12 cellular contexts compared by ENCODE assay signal in genomic region chr2:196293751-196294486, GRCh38.
DNase-seq lines count a peak whose midpoint lies in the region; ATAC-seq and TF ChIP-seq lines count a peak whose summit lies in the region.
"Had no signal": no experiment of that assay in that cellular context is flagged by ENCODE, and none has a peak within 500 bp of the region (broad histone marks: within the 10 kb centered on the region; RNA-seq: fewer than 3 reads in every experiment).

No MANE protein-coding gene starts in this region.

- no peaks in the 10 kb centered on the region for H3K36me3 Mint-ChIP-seq in activated naive CD8-positive, alpha-beta T cell treated with anti-CD3 and anti-CD28 coated beads, Interleukin-2, amount 50 U/mL, for 24 hours (ENCODE audit: low read depth)

- H3K4me3 ChIP-seq in left ventricle myocardium inferior (no peak overlapping the region), adipocyte (ENCODE audit: low read length) (peak overlapping the region; percentile 21)
- H3K4me3 ChIP-seq: coronary artery, GM12878 had no signal

- peaks cover 26% of the 10 kb centered on the region for H3K4me1 Mint-ChIP-seq in activated naive CD8-positive, alpha-beta T cell treated with anti-CD3 and anti-CD28 coated beads, Interleukin-2, amount 50 U/mL, for 24 hours

- no peak for DNase-seq in left ventricle myocardium inferior
- no peak for DNase-seq in left ventricle myocardium superior
- DNase-seq in adipocyte (ENCODE audit: low read depth) = peak; percentile 91
- DNase-seq in foreskin melanocyte = peak; percentile 84
- no peak for DNase-seq in activated naive CD8-positive, alpha-beta T cell treated with anti-CD3 and anti-CD28 coated beads, Interleukin-2, amount 50 U/mL, for 24 hours
- no peak for DNase-seq in substantia nigra (lab: John Stamatoyannopoulos, UW)
- DNase-seq: islet precursor cell, NCI-H187 treated with DMSO at 0.1 percent for 48 hours had no signal

- H3K27ac ChIP-seq in left ventricle myocardium inferior (replicated peaks) (peak overlapping the region; percentile 27), substantia nigra (ENCODE audit: low read depth, low read length, poor library complexity, severe bottlenecking) (no peak overlapping the region)

- H3K4me1 ChIP-seq in left ventricle myocardium inferior (peaks cover 64% of the 10 kb centered on the region), adipocyte (ENCODE audit: control insufficient read depth, insufficient read depth, low read length) (peaks cover 22% of the 10 kb centered on the region)

- H3K36me3 ChIP-seq in left ventricle myocardium inferior (peaks cover 4% of the 10 kb centered on the region), adipocyte (ENCODE audit: control insufficient read depth, insufficient read depth, low read length, severe bottlenecking) (no peaks in the 10 kb centered on the region)

- H3K9me3 ChIP-seq in left ventricle myocardium inferior (replicated peaks) (no peaks in the 10 kb centered on the region), adipocyte (ENCODE audit: control insufficient read depth, low read length) (no peaks in the 10 kb centered on the region)

- no peaks in the 10 kb centered on the region for H3K9me3 Mint-ChIP-seq in activated naive CD8-positive, alpha-beta T cell treated with anti-CD3 and anti-CD28 coated beads, Interleukin-2, amount 50 U/mL, for 24 hours

- ATAC-seq in left ventricle myocardium superior (no peak), GM19467 (IDR thresholded peaks at IDR 0.05; ENCODE audit: unreplicated experiment) (no peak), HG03045 (IDR thresholded peaks at IDR 0.05; ENCODE audit: unreplicated experiment) (no peak)
- ATAC-seq in activated naive CD8-positive, alpha-beta T cell treated with anti-CD3 and anti-CD28 coated beads, Interleukin-2, amount 50 U/mL, for 24 hours = no peak
- ATAC-seq: GM12878 had no signal

- intact Hi-C loops in left ventricle myocardium inferior (cut with micrococcal nuclease) (no loop called here), left ventricle myocardium superior (cut with micrococcal nuclease) (no loop called here)

- no peak overlapping the region for H3K4me3 Mint-ChIP-seq in activated naive CD8-positive, alpha-beta T cell treated with anti-CD3 and anti-CD28 coated beads, Interleukin-2, amount 50 U/mL, for 24 hours

- no peak for TF ChIP-seq CTCF in left ventricle myocardium inferior (IDR thresholded peaks at IDR 0.05; ENCODE audit: borderline replicate concordance)

- no peak overlapping the region for H3K27ac Mint-ChIP-seq in activated naive CD8-positive, alpha-beta T cell treated with anti-CD3 and anti-CD28 coated beads, Interleukin-2, amount 50 U/mL, for 24 hours

- peak overlapping the region; percentile 43 for H3K9ac ChIP-seq in adipocyte (ENCODE audit: low read length)

- H3K27me3 Mint-ChIP-seq in activated naive CD8-positive, alpha-beta T cell treated with anti-CD3 and anti-CD28 coated beads, Interleukin-2, amount 50 U/mL, for 24 hours = no peaks in the 10 kb centered on the region

- H3K27me3 ChIP-seq in left ventricle myocardium inferior (ENCODE audit: low read depth) (no peaks in the 10 kb centered on the region), adipocyte (replicated peaks; ENCODE audit: control insufficient read depth, insufficient read depth, low read length) (no peaks in the 10 kb centered on the region)

Comparison
In these comparisons a context has a peak if more than half of its experiments do, and no peak if none do; other contexts are left out.
1. DNase-seq: peak in adipocyte (single experiment) and foreskin melanocyte (single experiment); none in left ventricle myocardium inferior (single experiment), left ventricle myocardium superior (single experiment), activated naive CD8-positive, alpha-beta T cell treated with anti-CD3 and anti-CD28 coated beads, Interleukin-2, amount 50 U/mL, for 24 hours (single experiment) and substantia nigra (0 of 49).